ENCODE assay signal across 17 cellular contexts in the genomic region with DNA sequence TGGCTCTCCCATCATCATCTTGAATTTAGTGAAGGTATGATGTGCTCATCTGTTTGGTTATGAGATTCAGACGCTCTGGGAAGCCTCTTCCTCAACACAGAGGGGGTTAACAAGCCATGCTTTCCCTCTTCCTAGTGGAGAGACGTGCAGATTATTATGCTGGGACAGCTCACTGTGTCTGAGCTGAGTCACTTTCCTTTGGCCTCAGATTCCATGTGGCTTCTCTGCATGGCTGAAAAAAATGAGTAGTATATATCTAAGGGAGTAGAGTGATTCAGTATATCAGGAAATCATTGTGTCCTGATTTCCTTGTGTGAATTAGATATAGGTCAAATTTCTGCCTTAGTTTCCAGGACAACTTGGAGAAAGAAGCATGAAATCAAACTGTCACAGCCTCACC. TPM values are rescaled to one million over a fixed set of nuclear protein-coding genes. Genes with fewer than 3 reads are reported as not detected.
A peak's percentile ranks its signal among the peaks of the same experiment; 100 is the strongest.
DNase-seq lines count a peak whose midpoint lies in the region; ATAC-seq, FAIRE-seq and TF ChIP-seq lines count a peak whose summit lies in the region.
"Had no signal": no experiment of that assay in that cellular context is flagged by ENCODE, and none has a peak within 500 bp of the region (broad histone marks: within the 10 kb centered on the region; RNA-seq: fewer than 3 reads in every experiment).

No MANE protein-coding gene starts in this region.

- no peak overlapping the region for H3K4me3 ChIP-seq in skeletal muscle cell (ENCODE audit: low read depth, low read length)
- H3K4me3 ChIP-seq: psoas muscle had no signal

- no peak for TF ChIP-seq POLR2A in GM12891 (IDR thresholded peaks at IDR 0.05; ENCODE audit: low read depth, low read length)

- no peaks in the 10 kb centered on the region for H3K27me3 Mint-ChIP-seq in T-cell
- H3K27me3 Mint-ChIP-seq: activated CD8-positive, alpha-beta memory T cell treated with anti-CD3 and anti-CD28 coated beads, Interleukin-2, amount 10 ng/mL, durations not matched to agents 7 days and 5 days; activated naive CD8-positive, alpha-beta T cell treated with anti-CD3 and anti-CD28 coated beads for 36 hours; stimulated activated naive CD8-positive, alpha-beta T cell treated with anti-CD3 and anti-CD28 coated beads, Interleukin-15, amount 100 ng/mL, for 72 hours had no signal

- CTCF ChIA-PET in T-cell (lab: Charles Lee), result no interaction called here

- H3K9me3 Mint-ChIP-seq in T-cell, result peaks cover 0 to 3% (median 3%) of the 10 kb centered on the region in 3 donors
- H3K9me3 Mint-ChIP-seq: stimulated activated naive CD8-positive, alpha-beta T cell treated with anti-CD3 and anti-CD28 coated beads, Interleukin-15, amount 100 ng/mL, for 72 hours had no signal

- no peak overlapping the region for H3K27ac Mint-ChIP-seq in T-cell
- H3K27ac Mint-ChIP-seq: activated CD8-positive, alpha-beta memory T cell treated with anti-CD3 and anti-CD28 coated beads, Interleukin-2, amount 10 ng/mL, durations not matched to agents 7 days and 5 days; activated naive CD8-positive, alpha-beta T cell treated with anti-CD3 and anti-CD28 coated beads for 36 hours; stimulated activated naive CD8-positive, alpha-beta T cell treated with anti-CD3 and anti-CD28 coated beads, Interleukin-15, amount 100 ng/mL, for 72 hours had no signal

- no peak overlapping the region for H3K4me3 Mint-ChIP-seq in T-cell
- H3K4me3 Mint-ChIP-seq: activated CD8-positive, alpha-beta memory T cell treated with anti-CD3 and anti-CD28 coated beads, Interleukin-2, amount 10 ng/mL, durations not matched to agents 7 days and 5 days; activated naive CD8-positive, alpha-beta T cell treated with anti-CD3 and anti-CD28 coated beads for 36 hours; stimulated activated naive CD8-positive, alpha-beta T cell treated with anti-CD3 and anti-CD28 coated beads, Interleukin-15, amount 100 ng/mL, for 72 hours had no signal

- FAIRE-seq in RCC 7860 (lab: Jason Lieb, UNC) (peak; percentile 88), GM12891 (lab: Jason Lieb, UNC) (no peak)
- FAIRE-seq: GM19239 had no signal

- no peaks in the 10 kb centered on the region for H3K4me1 Mint-ChIP-seq in T-cell
- H3K4me1 Mint-ChIP-seq: activated CD8-positive, alpha-beta memory T cell treated with anti-CD3 and anti-CD28 coated beads, Interleukin-2, amount 10 ng/mL, durations not matched to agents 7 days and 5 days; activated naive CD8-positive, alpha-beta T cell treated with anti-CD3 and anti-CD28 coated beads for 36 hours; stimulated activated naive CD8-positive, alpha-beta T cell treated with anti-CD3 and anti-CD28 coated beads, Interleukin-15, amount 100 ng/mL, for 72 hours had no signal

- peak; percentile 67 for ATAC-seq in esophagus mucosa
- ATAC-seq in T-cell (replicated peaks in 1 of 4), result no peak
- ATAC-seq: activated CD8-positive, alpha-beta memory T cell treated with anti-CD3 and anti-CD28 coated beads, Interleukin-2, amount 10 ng/mL, durations not matched to agents 7 days and 5 days; psoas muscle; stimulated activated naive CD8-positive, alpha-beta T cell treated with anti-CD3 and anti-CD28 coated beads, Interleukin-15, amount 100 ng/mL, for 72 hours had no signal

- DNase-seq in ELR (ENCODE audit: low read depth), result peak; percentile 89
- peak; percentile 76 for DNase-seq in RCC 7860 (ENCODE audit: low spot score)
- DNase-seq in skeletal muscle cell (ENCODE audit: low read depth), result peak; percentile 47
- no peak for DNase-seq in T-cell
- no peak for DNase-seq in GM12891 (ENCODE audit: insufficient read length, low spot score)
- DNase-seq in foreskin melanocyte, result no peak
- DNase-seq in activated CD4-positive, alpha-beta T cell treated with anti-CD3 and anti-CD28 coated beads, Interleukin-2, amount 50 U/mL, for 1 hour, result no peak
- DNase-seq: activated CD8-positive, alpha-beta memory T cell treated with anti-CD3 and anti-CD28 coated beads, Interleukin-2, amount 10 ng/mL, durations not matched to agents 7 days and 5 days; activated naive CD8-positive, alpha-beta T cell treated with anti-CD3 and anti-CD28 coated beads for 36 hours; Calu3; NCI-H1105; NCI-H524; psoas muscle; Right ventricle myocardium superior; stimulated activated naive CD8-positive, alpha-beta T cell treated with anti-CD3 and anti-CD28 coated beads, Interleukin-15, amount 100 ng/mL, for 72 hours had no signal

- H3K36me3 Mint-ChIP-seq in T-cell, result peaks cover 36% of the 10 kb centered on the region

- POLR2A ChIA-PET in T-cell (lab: Charles Lee), result no interaction called here

TF ChIP-seq in GM12891, 5 proteins besides CTCF, POLR2A, EP300 and RAD21:
- TF ChIP-seq POU2F2 (IDR thresholded peaks at IDR 0.05; ENCODE audit: low read depth, low read length) (no peak), TAF1 (IDR thresholded peaks at IDR 0.05; ENCODE audit: low read depth, low read length) (no peak), POLR2AphosphoS5 (IDR thresholded peaks at IDR 0.05; ENCODE audit: low read depth, low read length) (no peak), PAX5 (IDR thresholded peaks at IDR 0.05; ENCODE audit: insufficient read depth, low read length, severe bottlenecking) (no peak), SPI1 (IDR thresholded peaks at IDR 0.05; ENCODE audit: low read depth, low read length) (no peak)

RNA-seq across cellular contexts. Expression of gene FIG4, which starts 52.6 kb away (rescaled TPM):
- total RNA-seq in esophagus mucosa (8.8 TPM), T-cell (10 to 100 TPM; 10.5 to 13.5 (median 11.5) TPM)
- polyA plus RNA-seq in GM12891 (2012; ENCODE audit: low read depth, missing spikeins), result 13.9 TPM

RNA-seq across cellular contexts. Expression of gene AK9, which starts 52.7 kb away (rescaled TPM):
- total RNA-seq in esophagus mucosa (2.1 TPM), T-cell (10 to 100 TPM in 3 of 5 donors, 1 to 10 TPM in 2; 7.9 to 12.6 (median 10.2) TPM)
- polyA plus RNA-seq in GM12891 (2012; ENCODE audit: low read depth, missing spikeins), result 2.8 TPM

Comparison
In these comparisons a context has a peak if more than half of its experiments do, and no peak if none do; other contexts are left out.
1. DNase-seq: peak in ELR (single experiment), RCC 7860 (single experiment) and skeletal muscle cell (single experiment); none in T-cell (0 of 34), GM12891 (single experiment), foreskin melanocyte (single experiment) and activated CD4-positive, alpha-beta T cell treated with anti-CD3 and anti-CD28 coated beads, Interleukin-2, amount 50 U/mL, for 1 hour (single experiment).